Comparison of ENCODE assay signal across 9 cellular contexts in the genomic region with DNA sequence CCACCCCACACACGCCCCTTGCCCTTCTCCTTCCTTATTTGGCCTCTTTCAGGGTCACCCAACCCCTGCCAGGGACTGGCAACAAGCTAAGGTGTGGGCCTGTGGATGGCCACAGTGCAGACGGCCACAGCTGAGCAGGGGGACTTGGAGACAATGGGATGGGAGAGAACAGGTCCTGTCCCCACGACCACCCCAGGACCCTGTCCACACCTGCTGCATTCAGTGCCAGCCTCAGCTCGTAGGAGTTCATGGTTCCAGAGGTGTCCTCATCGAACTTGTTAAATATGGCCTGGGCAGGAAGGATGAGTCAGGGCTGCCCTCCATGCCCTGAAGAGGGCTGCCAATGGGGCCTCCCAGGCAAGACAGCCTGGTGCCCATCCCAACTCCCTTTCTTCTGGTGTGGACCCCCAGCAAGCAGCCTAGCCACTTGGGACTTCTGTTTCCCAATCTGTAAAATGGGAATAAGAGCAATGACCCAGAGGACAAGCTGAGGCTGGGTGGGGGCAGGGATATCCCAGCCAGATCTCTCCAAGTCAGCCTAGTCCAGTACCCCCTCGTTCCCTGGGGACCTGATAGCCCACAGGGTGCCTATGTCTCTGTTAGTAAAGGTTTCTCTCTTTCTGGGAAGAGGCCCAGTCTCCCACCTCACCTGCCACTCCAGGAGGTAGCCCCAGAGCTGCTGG. TPM values are rescaled to one million over a fixed set of nuclear protein-coding genes. Genes with fewer than 3 reads are reported as not detected.
DNase-seq lines count a peak whose midpoint lies in the region; ATAC-seq, FAIRE-seq and TF ChIP-seq lines count a peak whose summit lies in the region.
"Had no signal": no experiment of that assay in that cellular context is flagged by ENCODE, and none has a peak within 500 bp of the region (broad histone marks: within the 10 kb centered on the region; RNA-seq: fewer than 3 reads in every experiment).

No MANE protein-coding gene starts in this region.

- peaks cover 0 to 4% of the 10 kb centered on the region in 2 donors for H3K27me3 Mint-ChIP-seq in CD8-positive, alpha-beta memory T cell

- H3K9me3 Mint-ChIP-seq in CD8-positive, alpha-beta memory T cell = peaks cover 0 to 1% (median 0%) of the 10 kb centered on the region in 5 donors

- H3K9ac ChIP-seq in OCI-LY3 (ENCODE audit: low read length) = no peak overlapping the region

- H3K4me3 ChIP-seq in CD8-positive, alpha-beta memory T cell (ENCODE audit: low read length) = peak overlapping the region; percentile 56
- H3K4me3 ChIP-seq in OCI-LY3 (ENCODE audit: low read length) (no peak overlapping the region), dorsolateral prefrontal cortex (no peak overlapping the region), pancreas (no peak overlapping the region), brain microvascular endothelial cell (ENCODE audit: low read depth, low read length) (no peak overlapping the region)

- H3K79me2 ChIP-seq in OCI-LY3 (ENCODE audit: low read length) = no peaks in the 10 kb centered on the region

- H3K4me3 Mint-ChIP-seq in CD8-positive, alpha-beta memory T cell = peak overlapping the region; percentile 83 to 91 (median 88)
- H3K4me3 Mint-ChIP-seq: activated CD4-positive, alpha-beta T cell treated with anti-CD3 and anti-CD28 coated beads for 36 hours had no signal

- CTCF ChIA-PET in CD8-positive, alpha-beta memory T cell (lab: Charles Lee) = interaction anchor here (0.5 to 3.0 kb wide), 8 partner anchors 35 to 389 kb away, joined by 3 to 16 read pairs (median 7); a partner anchor contains a TSS

- H3K36me3 Mint-ChIP-seq in CD8-positive, alpha-beta memory T cell = peaks cover 0 to 31% (median 6%) of the 10 kb centered on the region in 3 donors

- H3K4me1 Mint-ChIP-seq in CD8-positive, alpha-beta memory T cell = peaks cover 30 to 65% (median 34%) of the 10 kb centered on the region in 3 donors

- 0 out of 2 replicates have a peak overlapping the region, but pooled peaks have one; percentile 84 for H3K4me2 ChIP-seq in OCI-LY3 (ENCODE audit: low read length)

- H3K9me3 ChIP-seq in CD8-positive, alpha-beta memory T cell (ENCODE audit: low read length) = no peaks in the 10 kb centered on the region
- H3K9me3 ChIP-seq in OCI-LY3 (ENCODE audit: insufficient read depth, low read length) = no peaks in the 10 kb centered on the region
- no peaks in the 10 kb centered on the region for H3K9me3 ChIP-seq in pancreas

- intact Hi-C loops in dorsolateral prefrontal cortex (cut with DNase I) = loop anchor here in 1 of 2 donors (5.0 kb wide), 1 partner anchor 99 kb away; a partner anchor contains a TSS
- intact Hi-C loops in pancreas (cut with DNase I) = no loop called here

- peak overlapping the region; percentile 54 for H3K27ac ChIP-seq in CD8-positive, alpha-beta memory T cell (ENCODE audit: low read depth, low read length)
- H3K27ac ChIP-seq in OCI-LY3 (ENCODE audit: low read length) (0 out of 2 replicates have a peak overlapping the region, but pooled peaks have one; percentile 6), dorsolateral prefrontal cortex (peak overlapping the region in 42 of 59 donors; percentile 23 to 82 (median 64)), pancreas (peak overlapping the region; percentile 73 to 90 (median 83)), brain microvascular endothelial cell (no peak overlapping the region)

- H3K4me1 ChIP-seq in CD8-positive, alpha-beta memory T cell (ENCODE audit: insufficient read depth, low read length) = peaks cover 22% of the 10 kb centered on the region
- peaks cover 19% of the 10 kb centered on the region for H3K4me1 ChIP-seq in OCI-LY3 (ENCODE audit: low read length)
- peaks cover 19 to 21% (median 20%) of the 10 kb centered on the region in 3 donors for H3K4me1 ChIP-seq in pancreas

- FAIRE-seq in pancreas (lab: Jason Lieb, UNC) = no peak

- WGBS in pancreas, 2 donors = 76 to 82% methylated on average over 6 of the region's 6 CpGs

- H3K27me3 ChIP-seq in CD8-positive, alpha-beta memory T cell (ENCODE audit: insufficient read depth, low read length, poor library complexity, severe bottlenecking) = no peaks in the 10 kb centered on the region
- H3K27me3 ChIP-seq in OCI-LY3 (ENCODE audit: low read depth, low read length) (no peaks in the 10 kb centered on the region), dorsolateral prefrontal cortex (no peaks in the 10 kb centered on the region), pancreas (no peaks in the 10 kb centered on the region), brain microvascular endothelial cell (replicated peaks) (no peaks in the 10 kb centered on the region)

- no peak overlapping the region for H2AFZ ChIP-seq in OCI-LY3 (ENCODE audit: low read depth, low read length)

- no peak for DNase-seq in CD8-positive, alpha-beta memory T cell
- DNase-seq in dorsolateral prefrontal cortex = peak in 2 of 10 donors; percentile 29 to 34
- DNase-seq in pancreas = peak in 5 of 6 donors; percentile 24 to 72 (median 48)
- no peak for DNase-seq in NCI-H1092 treated with DMSO at 0.1 percent for 48 hours (lab: John Stamatoyannopoulos, UW)
- DNase-seq in ACHN = no peak
- DNase-seq in brain microvascular endothelial cell = no peak
- DNase-seq in globus pallidus (ENCODE audit: low spot score) = no peak

- H3K36me3 ChIP-seq in CD8-positive, alpha-beta memory T cell (ENCODE audit: insufficient read depth, low read length) = no peaks in the 10 kb centered on the region
- H3K36me3 ChIP-seq in OCI-LY3 (replicated peaks; ENCODE audit: low read depth, low read length) (peaks cover 25% of the 10 kb centered on the region), pancreas (peaks cover 0 to 7% (median 0%) of the 10 kb centered on the region in 3 donors), brain microvascular endothelial cell (replicated peaks) (peaks cover 34% of the 10 kb centered on the region)

- no peak for ATAC-seq in pancreas

- no peaks in the 10 kb centered on the region for H4K20me1 ChIP-seq in OCI-LY3 (ENCODE audit: insufficient read depth, low read length)

- H3K27ac Mint-ChIP-seq in CD8-positive, alpha-beta memory T cell = peak overlapping the region; percentile 86 to 97 (median 88)
- H3K27ac Mint-ChIP-seq: activated CD4-positive, alpha-beta T cell treated with anti-CD3 and anti-CD28 coated beads for 36 hours had no signal

- in situ Hi-C loops in ACHN (cut with HindIII; ENCODE audit: low pct_ligation_motif_present, low pct_unique_long_range_greater_than_20kb, low sequenced_read_pairs) = no loop called here
- in situ Hi-C loops in brain microvascular endothelial cell (cut with HindIII; ENCODE audit: low pct_ligation_motif_present, low sequenced_read_pairs) = no loop called here

- TF ChIP-seq CTCF in OCI-LY3 (IDR thresholded peaks at IDR 0.05; ENCODE audit: low read depth, low read length) = no peak
- TF ChIP-seq CTCF in dorsolateral prefrontal cortex (IDR thresholded peaks at IDR 0.05 in 54 of 56, conservative IDR thresholded peaks at IDR 0.05 in 2 of 56; ENCODE audit: low read depth in 1 of 56, partially characterized antibody in 56 of 56) = no peak
- TF ChIP-seq CTCF in pancreas (IDR thresholded peaks at IDR 0.05) = no peak
- no peak for TF ChIP-seq CTCF in brain microvascular endothelial cell (IDR thresholded peaks at IDR 0.05; ENCODE audit: low read depth, low read length, missing control alignments)

- POLR2A ChIA-PET in CD8-positive, alpha-beta memory T cell (lab: Charles Lee) = interaction anchor here (1.0 to 2.1 kb wide), 7 partner anchors 36 to 197 kb away, joined by 4 to 6 read pairs (median 5); a partner anchor contains a TSS

RNA-seq across cellular contexts. Expression of a gene that starts 10.6 kb away (rescaled TPM):
- total RNA-seq in CD8-positive, alpha-beta memory T cell = 1 to 10 TPM; 5.2 to 5.3 TPM
- polyA plus RNA-seq in CD8-positive, alpha-beta memory T cell = 19.5 TPM
- total RNA-seq in dorsolateral prefrontal cortex = 1 to 10 TPM in 55 of 120 experiments, under 1 TPM in 32, not detected in 33; 0.19 to 3.0 (median 1.2) TPM
- total RNA-seq in pancreas = 1 to 10 TPM; 2.3 to 8.8 (median 7.1) TPM
- 10 to 100 TPM; 40.4 to 46.3 TPM for polyA plus RNA-seq in pancreas

RNA-seq across cellular contexts. Expression of a gene that starts 39.7 kb away (rescaled TPM):
- total RNA-seq in CD8-positive, alpha-beta memory T cell = not detected
- not detected for polyA plus RNA-seq in CD8-positive, alpha-beta memory T cell
- total RNA-seq in dorsolateral prefrontal cortex (1 to 10 TPM in 3 of 120 experiments, not detected in 117; 1.1 to 1.2 (median 1.2) TPM), pancreas (not detected)
- not detected for polyA plus RNA-seq in pancreas
- total RNA-seq: activated CD4-positive, alpha-beta T cell treated with anti-CD3 and anti-CD28 coated beads for 36 hours had no signal

RNA-seq across cellular contexts. Expression of a gene that starts 55.4 kb away (rescaled TPM):
- total RNA-seq in CD8-positive, alpha-beta memory T cell = not detected
- not detected for polyA plus RNA-seq in CD8-positive, alpha-beta memory T cell
- total RNA-seq in dorsolateral prefrontal cortex (not detected), pancreas (not detected)
- under 1 TPM in 1 of 2 donors, not detected in 1; 0.38 TPM for polyA plus RNA-seq in pancreas
- total RNA-seq: activated CD4-positive, alpha-beta T cell treated with anti-CD3 and anti-CD28 coated beads for 36 hours had no signal

Comparison
In these comparisons a context has a peak if more than half of its experiments do, and no peak if none do; other contexts are left out.
1. DNase-seq: peak in pancreas (5 of 6); none in CD8-positive, alpha-beta memory T cell (0 of 5), NCI-H1092 treated with DMSO at 0.1 percent for 48 hours (single experiment), ACHN (single experiment), brain microvascular endothelial cell (single experiment) and globus pallidus (single experiment).